Comparison of ENCODE assay signal across 14 cellular contexts in the genomic region with DNA sequence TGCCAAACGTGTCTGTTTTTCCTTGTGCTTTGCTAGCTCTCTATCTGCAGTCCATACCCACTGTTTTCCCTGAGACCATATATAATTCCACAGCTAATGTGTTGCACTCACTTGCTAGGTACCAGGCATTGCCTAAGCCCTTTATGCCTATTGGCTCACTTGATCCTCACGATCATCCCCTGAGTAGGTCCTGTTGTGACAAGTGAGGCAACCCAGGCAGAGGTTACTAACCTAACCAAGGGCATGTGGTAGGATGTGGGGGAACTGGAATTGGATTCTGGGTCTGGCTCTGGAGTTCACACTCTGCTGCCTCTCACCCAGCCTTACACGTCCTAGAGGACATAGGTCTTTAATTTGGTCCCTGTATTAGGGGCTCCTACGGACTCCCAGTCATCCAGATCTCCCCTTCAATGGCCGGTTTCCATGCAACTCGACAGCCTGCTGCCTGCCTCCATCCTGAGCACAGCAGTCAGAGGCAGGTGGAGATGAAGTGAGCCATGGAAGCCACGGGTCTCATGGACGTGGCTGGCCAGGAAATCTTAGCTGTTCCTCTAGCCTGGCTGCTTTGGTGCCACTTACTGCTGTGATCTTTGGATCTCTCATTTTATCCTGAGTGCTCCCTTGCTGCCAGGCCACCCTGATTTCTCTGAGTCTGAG. TPM values are rescaled to one million over a fixed set of nuclear protein-coding genes. Genes with fewer than 3 reads are reported as not detected.
A peak's percentile ranks its signal among the peaks of the same experiment; 100 is the strongest.
DNase-seq lines count a peak whose midpoint lies in the region; ATAC-seq, FAIRE-seq and TF ChIP-seq lines count a peak whose summit lies in the region.
"Had no signal": no experiment of that assay in that cellular context is flagged by ENCODE, and none has a peak within 500 bp of the region (broad histone marks: within the 10 kb centered on the region; RNA-seq: fewer than 3 reads in every experiment).

No MANE protein-coding gene starts in this region.

- H3K9me3 ChIP-seq in cardiac muscle cell (ENCODE audit: low read depth) (no peaks in the 10 kb centered on the region), H1 (ENCODE audit: insufficient read depth in 2 of 2, low read depth in 1 of 2, low read length in 1 of 2) (no peaks in the 10 kb centered on the region), mesodermal cell (ENCODE audit: control insufficient read depth, low read length) (no peaks in the 10 kb centered on the region), thyroid gland (no peaks in the 10 kb centered on the region)
- H3K9me3 ChIP-seq: ascending aorta had no signal

- TF ChIP-seq CTCF in cardiac muscle cell (IDR thresholded peaks at IDR 0.05; ENCODE audit: low read depth, low read length) (no peak), H1 (IDR thresholded peaks at IDR 0.05; ENCODE audit: control extremely low read depth in 1 of 3, insufficient read depth in 1 of 3, low read depth in 1 of 3, low read length in 3 of 3) (no peak), thyroid gland (IDR thresholded peaks at IDR 0.05) (no peak)

- no peak overlapping the region for H3K23ac ChIP-seq in H1 (ENCODE audit: insufficient read length)

- TF ChIP-seq RAD21 in H1 (IDR thresholded peaks at IDR 0.05 in 1 of 2, conservative IDR thresholded peaks at IDR 0.05 in 1 of 2; ENCODE audit: low read depth in 2 of 2, low read length in 2 of 2) = no peak

- no peak for TF ChIP-seq EP300 in H1 (IDR thresholded peaks at IDR 0.05; ENCODE audit: borderline replicate concordance in 1 of 2, low read depth in 2 of 2, low read length in 2 of 2)

- no peak overlapping the region for H3K56ac ChIP-seq in H1 (replicated peaks; ENCODE audit: insufficient read length, low read depth, low read length)

- H2BK5ac ChIP-seq in H1 (ENCODE audit: low read depth, low read length) = peak overlapping the region; percentile 76; the same call in 1 of the 2 replicates

- no peak overlapping the region for H4K91ac ChIP-seq in H1 (replicated peaks; ENCODE audit: insufficient read length, low read length)

- H2AK5ac ChIP-seq in H1 (ENCODE audit: low read depth, low read length) = 0 out of 2 replicates have a peak overlapping the region, but pooled peaks have one; percentile 20

- H4K8ac ChIP-seq in H1 (ENCODE audit: extremely low read depth, insufficient read depth, low read length) = no peak overlapping the region

- no peaks in the 10 kb centered on the region for H4K20me1 ChIP-seq in H1 (replicated peaks in 1 of 2; ENCODE audit: control insufficient read depth in 1 of 2, insufficient read depth in 2 of 2, low read length in 2 of 2)

- POLR2A ChIA-PET in H1 (lab: Charles Lee; ENCODE audit: partially characterized antibody) = interaction anchor here (1.0 to 1.5 kb wide), 3 partner anchors 19 to 83 kb away, joined by 3 to 5 read pairs (median 3); no protein-coding TSS in a partner anchor

- peak overlapping the region; percentile 97 for H3K27ac ChIP-seq in cardiac muscle cell
- H3K27ac ChIP-seq in H1 (ENCODE audit: low read depth, low read length) = 0 out of 2 replicates have a peak overlapping the region, but pooled peaks have one; percentile 31
- H3K27ac ChIP-seq in mesodermal cell (ENCODE audit: low read depth, low read length, severe bottlenecking) = peak overlapping the region; percentile 94
- H3K27ac ChIP-seq in thyroid gland = peak overlapping the region in 2 of 3 donors; percentile 80 to 92

- no peak overlapping the region for H4K5ac ChIP-seq in H1 (ENCODE audit: insufficient read length, low read depth, low read length)

- no peak overlapping the region for H2BK15ac ChIP-seq in H1 (ENCODE audit: low read length)

- no peak overlapping the region for H3K14ac ChIP-seq in H1 (ENCODE audit: insufficient read length)

- H3K27me3 ChIP-seq in cardiac muscle cell (no peaks in the 10 kb centered on the region), H1 (replicated peaks in 1 of 4; ENCODE audit: control insufficient read depth in 3 of 4, extremely low read depth in 1 of 4, insufficient read depth in 3 of 4, low read length in 3 of 4) (no peaks in the 10 kb centered on the region), thyroid gland (no peaks in the 10 kb centered on the region)
- H3K27me3 ChIP-seq: ascending aorta had no signal

- H3K18ac ChIP-seq in H1 (ENCODE audit: extremely low read depth, low read length) = no peak overlapping the region; the same call in 1 of the 2 replicates

- 87% methylated on average over 8 of the region's 8 CpGs; no CpG with 5 or more reads in 1 of the 2 experiments for WGBS in H1 (ENCODE audit: extremely low coverage in 1 of 2, insufficient coverage in 1 of 2, insufficient read length in 1 of 2, insufficient replicate concordance in 2 of 2, low coverage in 1 of 2, low lambda C conversion rate in 2 of 2, missing lambda C conversion rate in 1 of 2), 2 experiments
- WGBS in mesodermal cell (ENCODE audit: insufficient coverage in 2 of 2), 2 experiments = 95 to 98% methylated on average over 5 to 7 of the region's 8 CpGs
- WGBS in thyroid gland, 2 donors = 89 to 96% methylated on average over 8 of the region's 8 CpGs

- CTCF ChIA-PET in H1 (lab: Charles Lee; ENCODE audit: partially characterized antibody) = interaction anchor here (0.6 to 4.0 kb wide), 14 partner anchors 7 to 916 kb away, joined by 3 to 18 read pairs (median 4); no protein-coding TSS in a partner anchor

- H3K4ac ChIP-seq in H1 (replicated peaks; ENCODE audit: insufficient read length, low read depth, low read length) = no peak overlapping the region

- H3K36me3 ChIP-seq in cardiac muscle cell (peaks cover 24% of the 10 kb centered on the region), H1 (ENCODE audit: control insufficient read depth in 2 of 4, insufficient read depth in 4 of 4, low read length in 3 of 4) (peaks cover 9 to 27% (median 18%) of the 10 kb centered on the region in 4 experiments; a peak in 7 of 8 replicates), mesodermal cell (ENCODE audit: control insufficient read depth, insufficient read depth, low read length) (peaks cover 35% of the 10 kb centered on the region), thyroid gland (no peaks in the 10 kb centered on the region)
- H3K36me3 ChIP-seq: ascending aorta had no signal

- no peak for FAIRE-seq in H1 (lab: Jason Lieb, UNC)
- FAIRE-seq: A204.1 had no signal

- intact Hi-C loops in left ventricle myocardium superior (cut with micrococcal nuclease) = no loop called here
- intact Hi-C loops in thyroid gland (cut with DNase I) = loop anchor here (10.0 kb wide), 1 partner anchor 312 kb away; no protein-coding TSS in a partner anchor

- H2BK20ac ChIP-seq in H1 (ENCODE audit: low read length) = no peak overlapping the region

- H3K79me2 ChIP-seq in H1 (ENCODE audit: control insufficient read depth in 1 of 2, insufficient read depth in 2 of 2, low read length in 2 of 2) = no peaks in the 10 kb centered on the region

- H3K23me2 ChIP-seq in H1 (ENCODE audit: low read depth, low read length) = no peaks in the 10 kb centered on the region

- no peak overlapping the region for H3K9ac ChIP-seq in H1 (replicated peaks in 1 of 4; ENCODE audit: extremely low read depth in 1 of 4, low read depth in 3 of 4, low read length in 3 of 4)

- H3K4me1 ChIP-seq in cardiac muscle cell (ENCODE audit: low read depth) (peaks cover 47% of the 10 kb centered on the region), H1 (replicated peaks in 1 of 4; ENCODE audit: control insufficient read depth in 3 of 4, insufficient read depth in 4 of 4, low read length in 3 of 4) (peaks cover 0 to 13% (median 5%) of the 10 kb centered on the region in 4 experiments; a peak in 6 of 7 replicates), mesodermal cell (ENCODE audit: control insufficient read depth, insufficient read depth, low read length, poor library complexity, severe bottlenecking) (peaks cover 72% of the 10 kb centered on the region), thyroid gland (peaks cover 42 to 49% of the 10 kb centered on the region in 2 donors)

- peak overlapping the region; percentile 10; the same call in 1 of the 2 replicates for H2BK12ac ChIP-seq in H1 (ENCODE audit: low read depth, low read length)

- no peak overlapping the region for H3K4me2 ChIP-seq in H1 (ENCODE audit: insufficient read depth in 1 of 2, low read depth in 2 of 2, low read length in 2 of 2)

- DNase-seq in cardiac muscle cell (ENCODE audit: low read depth in 1 of 2, low spot score in 1 of 2) = no peak
- no peak for DNase-seq in left ventricle myocardium superior
- no peak for DNase-seq in H1 (ENCODE audit: low read depth in 1 of 2, low spot score in 2 of 2)
- DNase-seq in thyroid gland = no peak
- no peak for DNase-seq in NCI-H345 treated with DMSO at 0.1 percent for 48 hours (lab: John Stamatoyannopoulos, UW; ENCODE audit: unreplicated experiment)
- DNase-seq: activated CD8-positive, alpha-beta T cell treated with anti-CD3 and anti-CD28 coated beads for 36 hours; CD4-positive, CD25-positive, alpha-beta regulatory T cell; NCI-H1092; posterior cingulate gyrus had no signal

- H3K79me1 ChIP-seq in H1 (ENCODE audit: low read depth, low read length) = no peaks in the 10 kb centered on the region

- H3K4me3 ChIP-seq in cardiac muscle cell (no peak overlapping the region), H1 (ENCODE audit: extremely low read depth in 1 of 4, insufficient read depth in 2 of 4, low read depth in 3 of 4, low read length in 4 of 4) (no peak overlapping the region), mesodermal cell (ENCODE audit: extremely low read depth, insufficient read depth, low read length, poor library complexity, severe bottlenecking) (no peak overlapping the region), thyroid gland (replicated peaks in 1 of 3) (no peak overlapping the region)
- H3K4me3 ChIP-seq: ascending aorta had no signal

- TF ChIP-seq POLR2A in H1 (IDR thresholded peaks at IDR 0.05; ENCODE audit: control extremely low read depth in 1 of 2, low read depth in 2 of 2, low read length in 2 of 2) (no peak), thyroid gland (IDR thresholded peaks at IDR 0.05) (no peak)

- no peak overlapping the region for H2BK120ac ChIP-seq in H1 (replicated peaks; ENCODE audit: low read depth, low read length)

- H2AFZ ChIP-seq in H1 (ENCODE audit: low read length) = no peak overlapping the region

- no peak for ATAC-seq in left ventricle myocardium superior
- ATAC-seq in GM19463 (IDR thresholded peaks at IDR 0.05; ENCODE audit: unreplicated experiment) = no peak
- ATAC-seq in HG02884 (IDR thresholded peaks at IDR 0.05; ENCODE audit: unreplicated experiment) = no peak
- ATAC-seq: activated CD8-positive, alpha-beta T cell treated with anti-CD3 and anti-CD28 coated beads for 36 hours had no signal

RNA-seq across cellular contexts. Expression of gene MYZAP, which starts 38.9 kb away (rescaled TPM):
- total RNA-seq in cardiac muscle cell = 103 and 143 TPM in 2 replicates
- polyA plus RNA-seq in cardiac muscle cell = 175 and 230 TPM in 2 replicates
- total RNA-seq in left ventricle myocardium superior = 930 TPM
- 0.65 and 0.94 TPM in 2 replicates for total RNA-seq in H1 (2021; fragmentation: NEBNext Ultra II Directional; extraction: Animal tissue kit (Norgen Biotek cat#: 25700))
- 0.25 and 0.41 TPM in 2 replicates for polyA plus RNA-seq in H1 (2011; rRNA removed)
- polyA plus RNA-seq in H1 (2011; cell fraction: cytosol; rRNA removed) = 0.71 TPM
- polyA plus RNA-seq in H1 (2011; cell fraction: nucleus; rRNA removed) = 0.29 TPM
- 0.67 to 0.99 TPM (median 0.90 TPM) in 4 replicates for polyA plus RNA-seq in H1 (2012, experiment 1 of 2)
- polyA plus RNA-seq in H1 (2012, experiment 2 of 2) = 0.10 TPM
- polyA plus RNA-seq in H1 (2013, experiment 1 of 2) = 0.47 TPM
- 0.53 TPM for polyA plus RNA-seq in H1 (2013, experiment 2 of 2)
- 0.09 TPM in 1 of 2 replicates, not detected in the other for polyA minus RNA-seq in H1 (2011; rRNA and poly(A)+ RNA removed)
- not detected for polyA minus RNA-seq in H1 (2011; cell fraction: cytosol; rRNA and poly(A)+ RNA removed)
- polyA minus RNA-seq in H1 (2011; cell fraction: nucleus; rRNA and poly(A)+ RNA removed) = not detected
- polyA plus RNA-seq in mesodermal cell (2013, experiment 1 of 2) = 12.3 TPM
- polyA plus RNA-seq in mesodermal cell (2013, experiment 2 of 2) = 7.7 TPM
- 10 to 100 TPM in 1 of 4 donors, 1 to 10 TPM in 3; 3.2 to 20.7 (median 6.4) TPM for total RNA-seq in thyroid gland
- total RNA-seq: activated CD8-positive, alpha-beta T cell treated with anti-CD3 and anti-CD28 coated beads for 36 hours had no signal

Comparison
In these comparisons a context has a peak if more than half of its experiments do, and no peak if none do; other contexts are left out.
1. H3K27ac ChIP-seq: peak in every context shown above with its lines; median percentile 97 in cardiac muscle cell; 94 in mesodermal cell; 86 in thyroid gland; 31 in H1.